Comparison of ENCODE assay signal across 1 cellular context in the genomic region with DNA sequence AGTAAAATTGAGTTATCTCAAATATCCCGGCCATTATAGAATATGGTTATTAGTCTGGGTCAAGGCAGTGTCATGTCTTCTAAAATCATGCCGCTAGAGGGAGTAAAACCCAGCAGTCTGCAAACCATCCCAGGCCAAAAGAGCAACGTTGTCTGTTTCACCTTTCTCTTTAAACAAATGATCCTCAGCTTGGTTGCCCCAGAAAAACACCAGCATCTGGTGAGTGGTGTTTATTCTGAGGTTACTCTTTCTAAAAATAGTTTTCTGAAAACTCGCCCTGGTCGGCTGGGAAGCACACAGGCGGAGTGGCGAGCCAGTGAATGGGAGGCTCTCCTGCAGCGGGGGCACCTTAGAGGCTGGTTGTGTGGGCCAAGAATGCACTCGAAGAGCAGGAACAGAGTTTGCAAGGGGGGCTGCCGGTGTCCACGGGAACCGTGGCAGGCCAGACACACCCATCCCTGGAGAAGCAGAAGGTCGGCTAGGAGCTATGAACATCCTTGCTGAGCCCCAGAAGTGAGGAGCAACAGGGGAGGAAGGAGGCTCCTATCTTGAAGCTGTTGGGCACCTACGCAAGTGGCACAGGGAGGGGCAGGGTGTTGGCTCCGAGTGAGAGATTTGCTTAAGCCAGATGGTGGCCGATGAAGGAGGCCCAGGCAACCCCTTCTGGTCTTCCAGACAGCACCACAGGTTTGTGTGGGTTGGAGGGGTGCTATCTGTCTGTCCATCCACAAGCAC.
TF ChIP-seq lines count a peak whose summit lies in the region.

No MANE protein-coding gene starts in this region.

TF ChIP-seq in H1, 55 proteins besides CTCF, POLR2A, EP300 and RAD21:
- TF ChIP-seq TAF7 (optimal IDR thresholded peaks at IDR 0.05; ENCODE audit: borderline replicate concordance, low read depth, low read length) (no peak), CHD2 (IDR thresholded peaks at IDR 0.05; ENCODE audit: low read length) (no peak), CBX8 (IDR thresholded peaks at IDR 0.05; ENCODE audit: borderline replicate concordance, low read depth, low read length) (no peak), YY1 (IDR thresholded peaks at IDR 0.05; ENCODE audit: low read depth, low read length) (0 out of 2 replicates have a peak, but pooled peaks have one; percentile 61), SUZ12 (IDR thresholded peaks at IDR 0.05; ENCODE audit: low read length) (no peak), BCL11A (IDR thresholded peaks at IDR 0.05; ENCODE audit: low read depth in 2 of 2, low read length in 2 of 2) (no peak)
TF ChIP-seq in H1: peak in this region for 1.
